ENCODE assay signal across 8 cellular contexts in the genomic region with DNA sequence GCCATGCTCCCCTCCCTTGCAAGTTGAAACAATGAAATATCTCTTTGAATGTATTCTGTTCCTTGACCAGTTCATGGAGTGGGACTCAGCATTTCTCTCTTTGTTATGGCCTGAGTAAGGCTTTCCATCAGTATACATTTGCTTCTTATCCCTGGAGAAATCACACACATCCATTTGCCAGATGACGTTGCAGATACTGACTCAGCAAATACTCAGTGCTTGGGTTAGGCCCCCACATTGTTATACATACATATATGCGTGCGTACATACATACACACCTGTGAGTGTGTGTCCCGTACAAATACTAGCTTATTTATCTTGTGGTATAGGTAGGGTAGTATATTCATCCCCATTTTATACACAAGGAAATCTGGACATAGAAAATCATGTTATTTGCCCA.
"Had no signal": no experiment of that assay in that cellular context is flagged by ENCODE, and none has a peak within 500 bp of the region (broad histone marks: within the 10 kb centered on the region; RNA-seq: fewer than 3 reads in every experiment).

No MANE protein-coding gene starts in this region.

- H3K4me3 ChIP-seq: GM23248, HAP-1 had no signal

- H3K4me1 ChIP-seq: HAP-1 had no signal

- H3K36me3 ChIP-seq: HAP-1 had no signal

- DNase-seq: GM23248, GOT3, H7, HFFc6, KG1 had no signal

- H3K9me3 ChIP-seq: HAP-1 had no signal

- H3K9ac ChIP-seq: GM23248 had no signal

- H2AFZ ChIP-seq: GM23248 had no signal

- H3K27ac ChIP-seq: GM23248, HL-60 had no signal

- ATAC-seq: HCT116 had no signal
